In genomic region chr22:23772315-23773246, GRCh38 we compare ENCODE assay signal across 8 cellular contexts. TPM values are rescaled to one million over a fixed set of nuclear protein-coding genes. Genes with fewer than 3 reads are reported as not detected.
DNase-seq lines count a peak whose midpoint lies in the region; ATAC-seq, FAIRE-seq and TF ChIP-seq lines count a peak whose summit lies in the region.

A gene with protein sequence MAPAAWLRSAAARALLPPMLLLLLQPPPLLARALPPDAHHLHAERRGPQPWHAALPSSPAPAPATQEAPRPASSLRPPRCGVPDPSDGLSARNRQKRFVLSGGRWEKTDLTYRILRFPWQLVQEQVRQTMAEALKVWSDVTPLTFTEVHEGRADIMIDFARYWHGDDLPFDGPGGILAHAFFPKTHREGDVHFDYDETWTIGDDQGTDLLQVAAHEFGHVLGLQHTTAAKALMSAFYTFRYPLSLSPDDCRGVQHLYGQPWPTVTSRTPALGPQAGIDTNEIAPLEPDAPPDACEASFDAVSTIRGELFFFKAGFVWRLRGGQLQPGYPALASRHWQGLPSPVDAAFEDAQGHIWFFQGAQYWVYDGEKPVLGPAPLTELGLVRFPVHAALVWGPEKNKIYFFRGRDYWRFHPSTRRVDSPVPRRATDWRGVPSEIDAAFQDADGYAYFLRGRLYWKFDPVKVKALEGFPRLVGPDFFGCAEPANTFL (plus strand): TSS chr22:23772849. CDS start chr22:23772871, 22 bp downstream.

- peak within 1 kb of the TSS; percentile 44 to 57 for H3K4me3 ChIP-seq in kidney (ENCODE audit: low read length in 2 of 2)

- no peaks in the 10 kb centered on the region for H3K9me3 ChIP-seq in kidney (ENCODE audit: control insufficient read depth in 1 of 2, low read length in 2 of 2)

- peaks cover 11 to 29% of the 10 kb centered on the region in 2 donors for H3K4me1 ChIP-seq in kidney (ENCODE audit: control insufficient read depth in 1 of 2, insufficient read depth in 1 of 2, low read depth in 1 of 2, low read length in 2 of 2)

- DNase-seq in AG08396 (ENCODE audit: low spot score) = peak; percentile 82
- peak; percentile 24 for DNase-seq in HT-29 (ENCODE audit: low spot score)
- peak in 4 of 5 experiments; percentile 32 to 42 (median 40) for DNase-seq in T-helper 2 cell
- DNase-seq in MCF 10A (ENCODE audit: unreplicated experiment) = peak; percentile 27
- peak; percentile 91 for DNase-seq in kidney
- DNase-seq in stimulated activated CD4-positive, alpha-beta T cell treated with anti-CD3 and anti-CD28 coated beads, Interleukin-2, amount 100 ng/mL, for 4 hours (ENCODE audit: low read depth) = peak; percentile 39
- DNase-seq in medulla oblongata (ENCODE audit: extremely low spot score) = no peak

- no peak within 1 kb of the TSS for H3K27ac ChIP-seq in kidney (ENCODE audit: low read depth in 2 of 2, low read length in 2 of 2)

- no peak for FAIRE-seq in kidney (lab: Jason Lieb, UNC)

- no TSS peak for BruUV-seq in MCF 10A (replicated peaks; lab: Mats Ljungman, UMichigan)

- TF ChIP-seq CTCF in MCF 10A (IDR thresholded peaks at IDR 0.05; ENCODE audit: unreplicated experiment) (no peak), kidney (IDR thresholded peaks at IDR 0.05; ENCODE audit: borderline replicate concordance, extremely low read depth, insufficient read depth) (no peak)

- no peaks in the 10 kb centered on the region for H3K27me3 Mint-ChIP-seq in MCF 10A (ENCODE audit: insufficient read depth, unreplicated experiment)

- intact Hi-C loops in MCF 10A (cut with micrococcal nuclease) = no loop called here
- intact Hi-C loops in kidney (cut with DNase I) = loop anchor here (10.0 kb wide), 1 partner anchor 72 kb away; no protein-coding TSS in a partner anchor

- H3K36me3 Mint-ChIP-seq in MCF 10A (ENCODE audit: insufficient read depth, unreplicated experiment) = peaks cover 6% of the 10 kb centered on the region

- CTCF ChIA-PET in MCF 10A (lab: Yijun Ruan, JAX) = interaction anchor here (7.0 kb wide), 1 partner anchor 78 kb away, joined by 53 read pairs; no protein-coding TSS in a partner anchor

- H3K36me3 ChIP-seq in kidney (ENCODE audit: control insufficient read depth in 1 of 2, insufficient read depth in 2 of 2, low read length in 2 of 2) = no peaks in the 10 kb centered on the region

- POLR2A ChIA-PET in MCF 10A (lab: Yijun Ruan, JAX) = interaction anchor here (0.6 to 2.2 kb wide), 2 partner anchors 9 to 15 kb away, joined by 3 to 8 read pairs; no protein-coding TSS in a partner anchor

- H3K4me3 Mint-ChIP-seq in MCF 10A (ENCODE audit: unreplicated experiment) = peak within 1 kb of the TSS; percentile 40

- peak within 1 kb of the TSS; percentile 8 to 51 for H3K9ac ChIP-seq in kidney (ENCODE audit: low read length in 2 of 2)

- peaks cover 15% of the 10 kb centered on the region for H3K4me1 Mint-ChIP-seq in MCF 10A (ENCODE audit: insufficient read depth, unreplicated experiment)

- H3K9me3 Mint-ChIP-seq in MCF 10A (ENCODE audit: unreplicated experiment) = no peaks in the 10 kb centered on the region

- no peak within 1 kb of the TSS for H3K27ac Mint-ChIP-seq in MCF 10A (ENCODE audit: low read depth, unreplicated experiment)

- no peak for ATAC-seq in GM21515 (IDR thresholded peaks at IDR 0.05; ENCODE audit: unreplicated experiment)

RNA-seq across cellular contexts. Expression of the gene that starts here (rescaled TPM):
- 0.18 and 0.89 TPM in 2 replicates for total RNA-seq in HT-29 (2014; rRNA removed; shearing (Covaris generic))
- total RNA-seq in MCF 10A (2022) (0.44 TPM in 1 of 2 replicates, not detected in the other), kidney (4.4 TPM)
- polyA plus RNA-seq in kidney (ENCODE audit: insufficient read depth, low read depth, low replicate concordance) = 2.7 TPM

Comparison
In these comparisons a context has a peak if more than half of its experiments do, and no peak if none do; other contexts are left out.
1. Peak in DNase-seq in HT-29; RNA of the gene not detected or under 1 TPM.
2. Peak in DNase-seq in MCF 10A; RNA of the gene not detected or under 1 TPM.